Comparison of ENCODE assay signal across 15 cellular contexts in genomic region chr15:71434774-71435173, GRCh38.
"Had no signal": no experiment of that assay in that cellular context is flagged by ENCODE, and none has a peak within 500 bp of the region (broad histone marks: within the 10 kb centered on the region; RNA-seq: fewer than 3 reads in every experiment).

No MANE protein-coding gene starts in this region.

- H3K4me3 Mint-ChIP-seq: activated naive CD8-positive, alpha-beta T cell; effector memory CD8-positive, alpha-beta T cell; neural crest cell had no signal

- H3K36me3 Mint-ChIP-seq: activated naive CD8-positive, alpha-beta T cell had no signal

- DNase-seq: activated CD4-positive, alpha-beta T cell treated with anti-CD3 and anti-CD28 coated beads for 1 hour; activated CD4-positive, alpha-beta T cell treated with anti-CD3 and anti-CD28 coated beads, Interleukin-2, amount 50 U/mL, for 48 hours; activated T-cell treated with anti-CD3 and anti-CD28 coated beads for 4 hours; effector memory CD8-positive, alpha-beta T cell; glutamatergic neuron; hippocampal formation; stimulated activated naive CD8-positive, alpha-beta T cell treated with anti-CD3 and anti-CD28 coated beads, Interleukin-15, Interleukin-2, amounts not matched to agents 100 U/mL and 50 U/mL, for 24 hours; T-helper 2 cell; transverse colon; WERI-Rb-1 had no signal

- H3K36me3 ChIP-seq: cardiac muscle cell, transverse colon, WERI-Rb-1 had no signal

- H3K4me3 ChIP-seq: cardiac muscle cell, transverse colon had no signal

- H3K4me1 Mint-ChIP-seq: neural crest cell had no signal

- ATAC-seq: effector memory CD8-positive, alpha-beta T cell; foreskin keratinocyte; left lobe of liver; stimulated activated naive CD8-positive, alpha-beta T cell treated with anti-CD3 and anti-CD28 coated beads, Interleukin-15, Interleukin-2, amounts not matched to agents 100 U/mL and 50 U/mL, for 24 hours had no signal

- H3K27ac ChIP-seq: cardiac muscle cell, transverse colon, WERI-Rb-1 had no signal

- H3K4me1 ChIP-seq: transverse colon had no signal

- H3K27me3 Mint-ChIP-seq: activated naive CD8-positive, alpha-beta T cell had no signal

- H3K9me3 Mint-ChIP-seq: effector memory CD8-positive, alpha-beta T cell had no signal

- H3K27ac Mint-ChIP-seq: activated naive CD8-positive, alpha-beta T cell; effector memory CD8-positive, alpha-beta T cell had no signal

- H3K9me3 ChIP-seq: transverse colon had no signal

- H3K27me3 ChIP-seq: cardiac muscle cell, foreskin keratinocyte, transverse colon had no signal
